Comparison of ENCODE assay signal across 15 cellular contexts in the genomic region with DNA sequence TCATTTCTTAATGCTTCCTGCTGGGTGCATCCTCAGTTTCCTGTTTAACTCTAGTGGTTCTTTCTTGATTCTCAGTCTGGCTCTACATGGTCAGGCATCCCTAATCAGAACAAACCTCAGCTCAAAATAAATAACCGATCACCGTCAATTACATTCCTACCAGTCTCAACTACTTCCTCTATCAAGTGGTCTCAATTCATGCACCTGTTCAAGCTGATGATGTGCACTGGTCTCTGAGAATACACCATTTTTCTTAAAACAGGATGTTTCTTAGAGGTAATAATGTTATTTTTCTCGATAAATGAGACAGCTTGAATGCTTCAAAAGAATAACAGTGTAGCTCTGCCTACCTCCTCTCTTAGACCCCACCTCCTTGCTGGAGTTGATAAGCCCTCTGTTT.
DNase-seq lines count a peak whose midpoint lies in the region; ATAC-seq and TF ChIP-seq lines count a peak whose summit lies in the region.
"Had no signal": no experiment of that assay in that cellular context is flagged by ENCODE, and none has a peak within 500 bp of the region (broad histone marks: within the 10 kb centered on the region; RNA-seq: fewer than 3 reads in every experiment).

No MANE protein-coding gene starts in this region.

- H3K27me3 Mint-ChIP-seq in activated naive CD4-positive, alpha-beta T cell treated with anti-CD3 and anti-CD28 coated beads, Interleukin-2, amount 50 U/mL, for 24 hours, result no peaks in the 10 kb centered on the region
- no peaks in the 10 kb centered on the region for H3K27me3 Mint-ChIP-seq in CD8-positive, alpha-beta T cell (ENCODE audit: low read depth)
- H3K27me3 Mint-ChIP-seq in naive B cell, result no peaks in the 10 kb centered on the region
- H3K27me3 Mint-ChIP-seq: CD8-positive, alpha-beta memory T cell had no signal

- H3K9me3 Mint-ChIP-seq in activated naive CD4-positive, alpha-beta T cell treated with anti-CD3 and anti-CD28 coated beads, Interleukin-2, amount 50 U/mL, for 24 hours, result peaks cover 6% of the 10 kb centered on the region
- H3K9me3 Mint-ChIP-seq in CD8-positive, alpha-beta T cell, result peaks cover 3% of the 10 kb centered on the region
- H3K9me3 Mint-ChIP-seq in naive B cell, result peaks cover 0 to 10% (median 8%) of the 10 kb centered on the region in 7 donors

- H3K4me1 Mint-ChIP-seq in activated naive CD4-positive, alpha-beta T cell treated with anti-CD3 and anti-CD28 coated beads, Interleukin-2, amount 50 U/mL, for 24 hours, result peaks cover 27% of the 10 kb centered on the region
- H3K4me1 Mint-ChIP-seq in CD8-positive, alpha-beta T cell (ENCODE audit: low read depth), result peaks cover 20% of the 10 kb centered on the region
- peaks cover 10 to 18% (median 12%) of the 10 kb centered on the region in 3 donors for H3K4me1 Mint-ChIP-seq in naive B cell
- H3K4me1 Mint-ChIP-seq: CD8-positive, alpha-beta memory T cell; GM23338 had no signal

- no peaks in the 10 kb centered on the region for H3K4me1 ChIP-seq in CD8-positive, alpha-beta T cell (ENCODE audit: insufficient read depth, low read length)

- H3K27ac ChIP-seq in CD8-positive, alpha-beta T cell (ENCODE audit: low read depth, low read length), result no peak overlapping the region
- H3K27ac ChIP-seq: C4-2B, HL-60 had no signal

- DNase-seq in activated naive CD4-positive, alpha-beta T cell treated with anti-CD3 and anti-CD28 coated beads, Interleukin-2, amount 50 U/mL, for 16 hours, result no peak
- no peak for DNase-seq in CD8-positive, alpha-beta T cell
- peak; percentile 11 for DNase-seq in naive B cell
- DNase-seq in kidney tubule cell (ENCODE audit: low spot score), result no peak
- no peak for DNase-seq in germinal center (ENCODE audit: low spot score)
- DNase-seq in superior temporal gyrus (ENCODE audit: extremely low spot score), result no peak
- DNase-seq: 8988T; CD8-positive, alpha-beta memory T cell; COR-L47; HCEC 1CT had no signal

- TF ChIP-seq CTCF in CD8-positive, alpha-beta T cell (IDR thresholded peaks at IDR 0.05), result no peak

- H3K9me3 ChIP-seq in CD8-positive, alpha-beta T cell (ENCODE audit: low read length), result no peaks in the 10 kb centered on the region

- POLR2A ChIA-PET in CD8-positive, alpha-beta T cell (lab: Charles Lee), result no interaction called here

- no peaks in the 10 kb centered on the region for H3K27me3 ChIP-seq in CD8-positive, alpha-beta T cell (ENCODE audit: insufficient read depth, low read length)

- peak; percentile 17 for ATAC-seq in CD8-positive, alpha-beta T cell
- ATAC-seq in naive B cell (ENCODE audit: low read depth in 2 of 2) (peak; percentile 63), HG02870 (IDR thresholded peaks at IDR 0.05; ENCODE audit: unreplicated experiment) (no peak)
- ATAC-seq: GM23338 had no signal

- peak overlapping the region; percentile 30 for H3K27ac Mint-ChIP-seq in activated naive CD4-positive, alpha-beta T cell treated with anti-CD3 and anti-CD28 coated beads, Interleukin-2, amount 50 U/mL, for 24 hours
- peak overlapping the region; percentile 41 for H3K27ac Mint-ChIP-seq in CD8-positive, alpha-beta T cell
- H3K27ac Mint-ChIP-seq in naive B cell, result no peak overlapping the region
- H3K27ac Mint-ChIP-seq: GM23338 had no signal

- peaks cover 8% of the 10 kb centered on the region for H3K36me3 Mint-ChIP-seq in activated naive CD4-positive, alpha-beta T cell treated with anti-CD3 and anti-CD28 coated beads, Interleukin-2, amount 50 U/mL, for 24 hours
- peaks cover 4% of the 10 kb centered on the region for H3K36me3 Mint-ChIP-seq in CD8-positive, alpha-beta T cell
- no peaks in the 10 kb centered on the region for H3K36me3 Mint-ChIP-seq in naive B cell

- peak overlapping the region; percentile 15 for H3K4me3 Mint-ChIP-seq in activated naive CD4-positive, alpha-beta T cell treated with anti-CD3 and anti-CD28 coated beads, Interleukin-2, amount 50 U/mL, for 24 hours
- H3K4me3 Mint-ChIP-seq in CD8-positive, alpha-beta T cell, result no peak overlapping the region
- H3K4me3 Mint-ChIP-seq in naive B cell, result no peak overlapping the region
- H3K4me3 Mint-ChIP-seq: CD8-positive, alpha-beta memory T cell; GM23338 had no signal

- no peaks in the 10 kb centered on the region for H3K36me3 ChIP-seq in CD8-positive, alpha-beta T cell (ENCODE audit: insufficient read depth, low read length)

- no peak overlapping the region for H3K4me3 ChIP-seq in CD8-positive, alpha-beta T cell (ENCODE audit: low read depth, low read length)
- H3K4me3 ChIP-seq: GM23338 had no signal

- CTCF ChIA-PET in CD8-positive, alpha-beta T cell (lab: Charles Lee), result no interaction called here

- intact Hi-C loops in CD8-positive, alpha-beta T cell (cut with DNase I, micrococcal nuclease), result loop anchor here in 1 of 2 experiments (5.0 kb wide), 1 partner anchor 32 kb away; no protein-coding TSS in a partner anchor

Comparison
In these comparisons a context has a peak if more than half of its experiments do, and no peak if none do; other contexts are left out.
1. H3K27ac Mint-ChIP-seq: peak in activated naive CD4-positive, alpha-beta T cell treated with anti-CD3 and anti-CD28 coated beads, Interleukin-2, amount 50 U/mL, for 24 hours (single experiment) and CD8-positive, alpha-beta T cell (single experiment); none in naive B cell (0 of 6).